Comparison of ENCODE assay signal across 26 cellular contexts in the genomic region with DNA sequence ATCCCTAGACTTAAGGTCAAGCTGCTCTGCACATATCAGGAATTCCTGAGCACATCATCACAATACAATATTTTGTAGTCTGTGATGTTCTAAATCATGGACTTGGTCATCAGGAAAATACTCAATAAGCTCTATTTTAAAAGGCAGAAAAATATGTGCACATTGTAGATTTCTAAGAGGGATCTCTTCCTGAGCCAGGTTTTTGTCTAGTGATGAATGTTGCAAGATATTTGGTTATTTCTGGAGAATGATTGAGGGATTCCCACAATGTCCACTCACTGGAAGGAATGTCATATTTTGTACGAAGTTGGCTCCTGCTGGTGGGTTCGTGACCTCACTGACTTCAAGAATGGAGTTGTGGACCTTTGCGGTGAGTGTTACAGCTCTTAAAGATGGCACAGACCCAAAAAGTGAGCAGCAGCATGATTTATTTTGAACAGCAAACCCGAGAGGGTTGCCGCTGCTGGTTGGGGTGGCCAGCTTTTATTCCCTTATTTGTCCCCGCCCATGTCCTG.
"Had no signal": no experiment of that assay in that cellular context is flagged by ENCODE, and none has a peak within 500 bp of the region (broad histone marks: within the 10 kb centered on the region; RNA-seq: fewer than 3 reads in every experiment).

No MANE protein-coding gene starts in this region.

- H3K27me3 ChIP-seq: breast epithelium, colonic mucosa, dorsolateral prefrontal cortex, esophagus muscularis mucosa, left lung, neutrophil, pancreas, right atrium auricular region, tibial artery had no signal

- H3K4me3 ChIP-seq: breast epithelium, colonic mucosa, dorsolateral prefrontal cortex, esophagus muscularis mucosa, left lung, lung, pancreas, psoas muscle, right atrium auricular region, tibial artery had no signal

- H3K4me1 ChIP-seq: breast epithelium, colonic mucosa, esophagus muscularis mucosa, left lung, pancreas, psoas muscle, right atrium auricular region, tibial artery had no signal

- H3K9me3 ChIP-seq: breast epithelium, colonic mucosa, esophagus muscularis mucosa, left lung, pancreas, psoas muscle, right atrium auricular region, tibial artery had no signal

- H3K27ac ChIP-seq: breast epithelium, colonic mucosa, dorsolateral prefrontal cortex, esophagus muscularis mucosa, left lung, neutrophil, pancreas, psoas muscle, right atrium auricular region, tibial artery had no signal

- DNase-seq: activated CD4-positive, alpha-beta memory T cell treated with anti-CD3 and anti-CD28 coated beads for 36 hours; activated CD4-positive, alpha-beta T cell treated with anti-CD3 and anti-CD28 coated beads for 48 hours; activated CD8-positive, alpha-beta memory T cell treated with anti-CD3 and anti-CD28 coated beads, Interleukin-2, amount 10 ng/mL, durations not matched to agents 7 days and 5 days; activated effector memory CD4-positive, alpha-beta T cell treated with anti-CD3 and anti-CD28 coated beads, Interleukin-2, amount 50 U/mL, for 16 hours; activated naive CD4-positive, alpha-beta T cell treated with anti-CD3 and anti-CD28 coated beads, Interleukin-2, amount 10 ng/mL, durations not matched to agents 7 days and 5 days; activated T-cell treated with anti-CD3 and anti-CD28 coated beads for 4 hours; colonic mucosa; dorsolateral prefrontal cortex; effector memory CD8-positive, alpha-beta T cell; kidney; left lung; pancreas; psoas muscle; stimulated activated CD4-positive, alpha-beta T cell treated with anti-CD3 and anti-CD28 coated beads, Interleukin-2, amount 100 ng/mL, for 24 hours; stimulated activated naive CD8-positive, alpha-beta T cell treated with anti-CD3 and anti-CD28 coated beads, Interleukin-15, amount 100 ng/mL, for 72 hours; SW 1271; T-helper 17 cell; tibial artery had no signal

- H3K36me3 ChIP-seq: breast epithelium, colonic mucosa, esophagus muscularis mucosa, left lung, neutrophil, pancreas, right atrium auricular region, tibial artery had no signal

- H3K9me3 Mint-ChIP-seq: activated CD4-positive, alpha-beta memory T cell treated with anti-CD3 and anti-CD28 coated beads for 36 hours; activated naive CD4-positive, alpha-beta T cell treated with anti-CD3 and anti-CD28 coated beads, Interleukin-2, amount 10 ng/mL, durations not matched to agents 7 days and 5 days; central memory CD8-positive, alpha-beta T cell; effector memory CD8-positive, alpha-beta T cell; natural killer cell treated with Interleukin-12 subunit alpha and Interleukin-12 subunit beta and Interleukin-15 and Interleukin-18, amount 100 ng/mL, for 72 hours; stimulated activated effector memory CD8-positive, alpha-beta T cell treated with anti-CD3 and anti-CD28 coated beads, Interleukin-12 subunit alpha, Interleukin-12 subunit beta, amount 100 ng/mL, for 72 hours had no signal

- ATAC-seq: activated CD8-positive, alpha-beta memory T cell treated with anti-CD3 and anti-CD28 coated beads, Interleukin-2, amount 10 ng/mL, durations not matched to agents 7 days and 5 days; effector memory CD8-positive, alpha-beta T cell; left lung; natural killer cell treated with Interleukin-12 subunit alpha and Interleukin-12 subunit beta and Interleukin-15 and Interleukin-18, amount 100 ng/mL, for 72 hours; pancreas; psoas muscle; stimulated activated effector memory CD8-positive, alpha-beta T cell treated with anti-CD3 and anti-CD28 coated beads, Interleukin-12 subunit alpha, Interleukin-12 subunit beta, amount 100 ng/mL, for 72 hours; stimulated activated naive CD8-positive, alpha-beta T cell treated with anti-CD3 and anti-CD28 coated beads, Interleukin-15, amount 100 ng/mL, for 72 hours; T-helper 17 cell had no signal

- H3K27me3 Mint-ChIP-seq: activated naive CD4-positive, alpha-beta T cell treated with anti-CD3 and anti-CD28 coated beads, Interleukin-2, amount 10 ng/mL, durations not matched to agents 7 days and 5 days; stimulated activated naive CD8-positive, alpha-beta T cell treated with anti-CD3 and anti-CD28 coated beads, Interleukin-15, amount 100 ng/mL, for 72 hours; T-helper 17 cell had no signal

- H3K27ac Mint-ChIP-seq: activated CD4-positive, alpha-beta memory T cell treated with anti-CD3 and anti-CD28 coated beads for 36 hours; activated CD8-positive, alpha-beta memory T cell treated with anti-CD3 and anti-CD28 coated beads, Interleukin-2, amount 10 ng/mL, durations not matched to agents 7 days and 5 days; activated naive CD4-positive, alpha-beta T cell treated with anti-CD3 and anti-CD28 coated beads, Interleukin-2, amount 10 ng/mL, durations not matched to agents 7 days and 5 days; effector memory CD8-positive, alpha-beta T cell; natural killer cell treated with Interleukin-12 subunit alpha and Interleukin-12 subunit beta and Interleukin-15 and Interleukin-18, amount 100 ng/mL, for 72 hours; stimulated activated effector memory CD8-positive, alpha-beta T cell treated with anti-CD3 and anti-CD28 coated beads, Interleukin-12 subunit alpha, Interleukin-12 subunit beta, amount 100 ng/mL, for 72 hours; stimulated activated naive CD8-positive, alpha-beta T cell treated with anti-CD3 and anti-CD28 coated beads, Interleukin-15, amount 100 ng/mL, for 72 hours; T-helper 17 cell had no signal

- H3K4me1 Mint-ChIP-seq: activated CD8-positive, alpha-beta memory T cell treated with anti-CD3 and anti-CD28 coated beads, Interleukin-2, amount 10 ng/mL, durations not matched to agents 7 days and 5 days; activated naive CD4-positive, alpha-beta T cell treated with anti-CD3 and anti-CD28 coated beads, Interleukin-2, amount 10 ng/mL, durations not matched to agents 7 days and 5 days; central memory CD8-positive, alpha-beta T cell; stimulated activated effector memory CD8-positive, alpha-beta T cell treated with anti-CD3 and anti-CD28 coated beads, Interleukin-12 subunit alpha, Interleukin-12 subunit beta, amount 100 ng/mL, for 72 hours; stimulated activated naive CD8-positive, alpha-beta T cell treated with anti-CD3 and anti-CD28 coated beads, Interleukin-15, amount 100 ng/mL, for 72 hours; T-helper 17 cell had no signal

- H3K4me3 Mint-ChIP-seq: activated CD4-positive, alpha-beta memory T cell treated with anti-CD3 and anti-CD28 coated beads for 36 hours; activated CD8-positive, alpha-beta memory T cell treated with anti-CD3 and anti-CD28 coated beads, Interleukin-2, amount 10 ng/mL, durations not matched to agents 7 days and 5 days; activated naive CD4-positive, alpha-beta T cell treated with anti-CD3 and anti-CD28 coated beads, Interleukin-2, amount 10 ng/mL, durations not matched to agents 7 days and 5 days; central memory CD8-positive, alpha-beta T cell; effector memory CD8-positive, alpha-beta T cell; natural killer cell treated with Interleukin-12 subunit alpha and Interleukin-12 subunit beta and Interleukin-15 and Interleukin-18, amount 100 ng/mL, for 72 hours; stimulated activated effector memory CD8-positive, alpha-beta T cell treated with anti-CD3 and anti-CD28 coated beads, Interleukin-12 subunit alpha, Interleukin-12 subunit beta, amount 100 ng/mL, for 72 hours; stimulated activated naive CD8-positive, alpha-beta T cell treated with anti-CD3 and anti-CD28 coated beads, Interleukin-15, amount 100 ng/mL, for 72 hours; T-helper 17 cell had no signal

- H3K36me3 Mint-ChIP-seq: activated CD4-positive, alpha-beta memory T cell treated with anti-CD3 and anti-CD28 coated beads for 36 hours; activated CD8-positive, alpha-beta memory T cell treated with anti-CD3 and anti-CD28 coated beads, Interleukin-2, amount 10 ng/mL, durations not matched to agents 7 days and 5 days; activated naive CD4-positive, alpha-beta T cell treated with anti-CD3 and anti-CD28 coated beads, Interleukin-2, amount 10 ng/mL, durations not matched to agents 7 days and 5 days; natural killer cell treated with Interleukin-12 subunit alpha and Interleukin-12 subunit beta and Interleukin-15 and Interleukin-18, amount 100 ng/mL, for 72 hours; stimulated activated effector memory CD8-positive, alpha-beta T cell treated with anti-CD3 and anti-CD28 coated beads, Interleukin-12 subunit alpha, Interleukin-12 subunit beta, amount 100 ng/mL, for 72 hours had no signal
